In genomic region chr3:171177553-171177952, GRCh38 we compare ENCODE assay signal across 29 cellular contexts.
"Had no signal": no experiment of that assay in that cellular context is flagged by ENCODE, and none has a peak within 500 bp of the region (broad histone marks: within the 10 kb centered on the region; RNA-seq: fewer than 3 reads in every experiment).

No MANE protein-coding gene starts in this region.

- H3K27me3 ChIP-seq: brain microvascular endothelial cell, dorsolateral prefrontal cortex had no signal

- DNase-seq: activated CD4-positive, alpha-beta memory T cell treated with anti-CD3 and anti-CD28 coated beads for 36 hours; activated CD4-positive, alpha-beta T cell treated with anti-CD3 and anti-CD28 coated beads for 36 hours; activated CD4-positive, alpha-beta T cell treated with anti-CD3 and anti-CD28 coated beads, Interleukin-2, amount 10 ng/mL, durations not matched to agents 24 days and 14 days; activated CD4-positive, CD25-positive, alpha-beta regulatory T cell; activated CD4-positive, CD25-positive, alpha-beta regulatory T cell treated with anti-CD3 and anti-CD28 coated beads, Interleukin-2, amount 50 U/mL, for 72 hours; activated CD8-positive, alpha-beta memory T cell treated with anti-CD3 and anti-CD28 coated beads, Interleukin-2, amount 10 ng/mL, durations not matched to agents 7 days and 5 days; activated CD8-positive, alpha-beta memory T cell treated with anti-CD3 and anti-CD28 coated beads, Interleukin-2, amount 50 U/mL, for 4 hours; activated CD8-positive, alpha-beta T cell treated with anti-CD3 and anti-CD28 coated beads, Interleukin-2, amount 10 ng/mL, durations not matched to agents 7 days and 5 days; activated effector memory CD4-positive, alpha-beta T cell treated with anti-CD3 and anti-CD28 coated beads, Interleukin-2, amount 50 U/mL, for 16 hours; activated naive CD4-positive, alpha-beta T cell treated with anti-CD3 and anti-CD28 coated beads, Interleukin-2, amount 10 ng/mL, durations not matched to agents 7 days and 5 days; activated T-cell treated with anti-CD3 and anti-CD28 coated beads, Interleukin-2, amount 50 U/mL, for 1 hour; activated T-cell treated with anti-CD3 and anti-CD28 coated beads, Interleukin-2, amount 50 U/mL, for 48 hours; amniotic stem cell; anterior cingulate cortex; brain microvascular endothelial cell; effector memory CD4-positive, alpha-beta T cell; endodermal cell; foreskin fibroblast; glutamatergic neuron; T1000; WERI-Rb-1 had no signal

- H3K4me3 Mint-ChIP-seq: activated CD4-positive, alpha-beta memory T cell treated with anti-CD3 and anti-CD28 coated beads for 36 hours; activated CD4-positive, alpha-beta T cell treated with anti-CD3 and anti-CD28 coated beads for 36 hours; activated CD4-positive, alpha-beta T cell treated with anti-CD3 and anti-CD28 coated beads, Interleukin-2, amount 10 ng/mL, durations not matched to agents 24 days and 14 days; activated CD8-positive, alpha-beta memory T cell treated with anti-CD3 and anti-CD28 coated beads, Interleukin-2, amount 10 ng/mL, durations not matched to agents 7 days and 5 days; activated CD8-positive, alpha-beta T cell treated with anti-CD3 and anti-CD28 coated beads, Interleukin-2, amount 10 ng/mL, durations not matched to agents 7 days and 5 days; activated naive CD4-positive, alpha-beta T cell treated with anti-CD3 and anti-CD28 coated beads, Interleukin-2, amount 10 ng/mL, durations not matched to agents 7 days and 5 days; activated naive CD8-positive, alpha-beta T cell; activated T-helper 1 cell treated with anti-CD3 and anti-CD28 coated beads, Interleukin-12 subunit alpha, Interleukin-12 subunit beta, Interleukin-2, Interleukin-4 antibody, amounts not matched to agents 30 ng/mL and 10 ng/mL and 1 ng/mL, durations not matched to agents 14 hours and 24 hours and 36 hours; central memory CD8-positive, alpha-beta T cell; dendritic cell treated with granulocyte-macrophage colony-stimulating factor and Interleukin-4, amounts not matched to agents 40 ng/mL and 50 ng/mL, for 4 days; endodermal cell had no signal

- H3K9me3 Mint-ChIP-seq: activated CD4-positive, alpha-beta memory T cell treated with anti-CD3 and anti-CD28 coated beads for 36 hours; activated CD4-positive, alpha-beta T cell treated with anti-CD3 and anti-CD28 coated beads, Interleukin-2, amount 10 ng/mL, durations not matched to agents 24 days and 14 days; activated naive CD4-positive, alpha-beta T cell treated with anti-CD3 and anti-CD28 coated beads, Interleukin-2, amount 10 ng/mL, durations not matched to agents 7 days and 5 days; activated T-helper 1 cell treated with anti-CD3 and anti-CD28 coated beads, Interleukin-12 subunit alpha, Interleukin-12 subunit beta, Interleukin-2, Interleukin-4 antibody, amounts not matched to agents 30 ng/mL and 10 ng/mL and 1 ng/mL, durations not matched to agents 14 hours and 24 hours and 36 hours; activated T-helper 2 cell treated with anti-CD3 and anti-CD28 coated beads, Interferon-gamma antibody, Interleukin-2, Interleukin-4, amounts not matched to agents 10 μg/mL and 5 μg/mL and 100 μg/mL, durations not matched to agents 14 hours and 24 hours and 36 hours; central memory CD8-positive, alpha-beta T cell; dendritic cell treated with granulocyte-macrophage colony-stimulating factor and Interleukin-4, amounts not matched to agents 40 ng/mL and 50 ng/mL, for 4 days; endodermal cell had no signal

- ATAC-seq: activated CD4-positive, alpha-beta T cell treated with anti-CD3 and anti-CD28 coated beads for 36 hours; activated CD8-positive, alpha-beta memory T cell treated with anti-CD3 and anti-CD28 coated beads, Interleukin-2, amount 10 ng/mL, durations not matched to agents 7 days and 5 days; activated CD8-positive, alpha-beta T cell treated with anti-CD3 and anti-CD28 coated beads, Interleukin-2, amount 10 ng/mL, durations not matched to agents 7 days and 5 days; esophagus mucosa had no signal

- H3K36me3 ChIP-seq: WERI-Rb-1 had no signal

- H3K27ac ChIP-seq: brain microvascular endothelial cell, coronary artery, WERI-Rb-1 had no signal

- H3K27me3 Mint-ChIP-seq: activated CD4-positive, alpha-beta memory T cell treated with anti-CD3 and anti-CD28 coated beads for 36 hours; activated CD4-positive, alpha-beta T cell treated with anti-CD3 and anti-CD28 coated beads for 36 hours; activated CD4-positive, alpha-beta T cell treated with anti-CD3 and anti-CD28 coated beads, Interleukin-2, amount 10 ng/mL, durations not matched to agents 24 days and 14 days; activated CD8-positive, alpha-beta memory T cell treated with anti-CD3 and anti-CD28 coated beads, Interleukin-2, amount 10 ng/mL, durations not matched to agents 7 days and 5 days; activated naive CD4-positive, alpha-beta T cell treated with anti-CD3 and anti-CD28 coated beads, Interleukin-2, amount 10 ng/mL, durations not matched to agents 7 days and 5 days; activated naive CD8-positive, alpha-beta T cell; central memory CD8-positive, alpha-beta T cell; dendritic cell treated with granulocyte-macrophage colony-stimulating factor and Interleukin-4, amounts not matched to agents 40 ng/mL and 50 ng/mL, for 4 days had no signal

- H3K27ac Mint-ChIP-seq: activated CD4-positive, alpha-beta T cell treated with anti-CD3 and anti-CD28 coated beads for 36 hours; activated CD8-positive, alpha-beta memory T cell treated with anti-CD3 and anti-CD28 coated beads, Interleukin-2, amount 10 ng/mL, durations not matched to agents 7 days and 5 days; activated CD8-positive, alpha-beta T cell treated with anti-CD3 and anti-CD28 coated beads, Interleukin-2, amount 10 ng/mL, durations not matched to agents 7 days and 5 days; activated naive CD4-positive, alpha-beta T cell treated with anti-CD3 and anti-CD28 coated beads, Interleukin-2, amount 10 ng/mL, durations not matched to agents 7 days and 5 days; activated naive CD8-positive, alpha-beta T cell; activated T-helper 2 cell treated with anti-CD3 and anti-CD28 coated beads, Interferon-gamma antibody, Interleukin-2, Interleukin-4, amounts not matched to agents 10 μg/mL and 5 μg/mL and 100 μg/mL, durations not matched to agents 14 hours and 24 hours and 36 hours; endodermal cell had no signal

- H3K4me3 ChIP-seq: coronary artery, dorsolateral prefrontal cortex had no signal
